In the genomic region with DNA sequence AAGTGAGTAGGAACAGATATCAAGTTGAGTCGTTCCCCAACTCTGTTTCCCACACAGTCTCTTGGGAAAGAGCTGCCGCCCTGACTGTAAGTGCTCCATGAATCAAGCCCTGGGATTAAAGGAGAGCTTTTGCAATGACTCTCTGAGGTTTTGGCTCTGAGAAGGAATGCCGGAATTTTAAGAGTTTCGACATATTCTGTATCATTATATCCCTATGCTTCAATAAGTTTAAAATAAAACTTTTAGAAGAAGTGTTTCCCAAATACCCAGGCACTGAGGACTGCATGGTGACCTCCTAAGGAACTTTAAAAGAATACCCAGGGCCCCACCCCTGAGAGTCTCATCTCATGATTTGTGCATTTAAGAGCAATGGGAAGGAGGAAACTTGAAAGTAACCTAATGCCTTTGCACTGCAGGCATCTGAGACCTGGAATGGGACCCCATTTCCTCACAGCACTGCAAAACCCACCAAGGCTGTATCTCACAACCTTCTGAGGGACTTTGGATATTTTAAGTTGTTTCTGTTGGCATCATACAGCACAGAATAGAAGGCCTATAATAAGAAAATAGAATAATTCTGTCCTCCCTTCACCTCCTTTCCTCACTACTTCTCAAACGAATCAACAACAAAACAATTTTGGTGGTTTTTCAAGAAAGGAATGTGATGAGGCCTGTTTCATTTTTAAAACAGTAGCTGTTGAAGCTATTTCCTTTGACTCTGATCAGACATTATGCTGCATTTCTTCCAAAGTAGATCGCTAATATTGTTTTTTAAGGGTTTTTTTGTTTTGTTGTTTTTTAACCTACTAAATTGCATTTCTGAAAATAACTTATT, we compare ENCODE assay signal across 13 cellular contexts.
DNase-seq lines count a peak whose midpoint lies in the region; TF ChIP-seq lines count a peak whose summit lies in the region.
"Had no signal": no experiment of that assay in that cellular context is flagged by ENCODE, and none has a peak within 500 bp of the region (broad histone marks: within the 10 kb centered on the region; RNA-seq: fewer than 3 reads in every experiment).

No MANE protein-coding gene starts in this region.

- in situ Hi-C loops in KBM-7 (cut with MboI; ENCODE audit: low pct_unique_long_range_greater_than_20kb, low sequenced_read_pairs) = no loop called here

- H3K27me3 ChIP-seq in uterus = no peaks in the 10 kb centered on the region
- H3K27me3 ChIP-seq: esophagus squamous epithelium had no signal

- H3K4me3 ChIP-seq in mesodermal cell (ENCODE audit: extremely low read depth, insufficient read depth, low read length, poor library complexity, severe bottlenecking) (no peak overlapping the region), uterus (no peak overlapping the region)
- H3K4me3 ChIP-seq: esophagus squamous epithelium had no signal

- no peaks in the 10 kb centered on the region for H3K4me1 Mint-ChIP-seq in activated naive CD4-positive, alpha-beta T cell treated with anti-CD3 and anti-CD28 coated beads, Interleukin-2, amount 10 ng/mL, durations not matched to agents 7 days and 5 days
- H3K4me1 Mint-ChIP-seq: activated CD4-positive, alpha-beta T cell treated with anti-CD3 and anti-CD28 coated beads, Interleukin-2, amount 10 ng/mL, durations not matched to agents 24 days and 14 days; activated naive CD8-positive, alpha-beta T cell treated with anti-CD3 and anti-CD28 coated beads for 36 hours had no signal

- no peak for TF ChIP-seq CTCF in uterus (IDR thresholded peaks at IDR 0.05)

- H3K36me3 ChIP-seq in mesodermal cell (ENCODE audit: control insufficient read depth, insufficient read depth, low read length) (no peaks in the 10 kb centered on the region), uterus (no peaks in the 10 kb centered on the region)
- H3K36me3 ChIP-seq: esophagus squamous epithelium had no signal

- H3K4me1 ChIP-seq in mesodermal cell (ENCODE audit: control insufficient read depth, insufficient read depth, low read length, poor library complexity, severe bottlenecking) = peaks cover 19% of the 10 kb centered on the region
- H3K4me1 ChIP-seq in uterus = no peaks in the 10 kb centered on the region
- H3K4me1 ChIP-seq: esophagus squamous epithelium had no signal

- no peaks in the 10 kb centered on the region for H3K9me3 Mint-ChIP-seq in activated naive CD4-positive, alpha-beta T cell treated with anti-CD3 and anti-CD28 coated beads, Interleukin-2, amount 10 ng/mL, durations not matched to agents 7 days and 5 days
- H3K9me3 Mint-ChIP-seq: activated CD4-positive, alpha-beta T cell treated with anti-CD3 and anti-CD28 coated beads, Interleukin-2, amount 10 ng/mL, durations not matched to agents 24 days and 14 days; activated naive CD8-positive, alpha-beta T cell treated with anti-CD3 and anti-CD28 coated beads for 36 hours had no signal

- no peak overlapping the region for H3K4me3 Mint-ChIP-seq in activated naive CD4-positive, alpha-beta T cell treated with anti-CD3 and anti-CD28 coated beads, Interleukin-2, amount 10 ng/mL, durations not matched to agents 7 days and 5 days
- H3K4me3 Mint-ChIP-seq: activated CD4-positive, alpha-beta T cell treated with anti-CD3 and anti-CD28 coated beads, Interleukin-2, amount 10 ng/mL, durations not matched to agents 24 days and 14 days; activated naive CD8-positive, alpha-beta T cell treated with anti-CD3 and anti-CD28 coated beads for 36 hours had no signal

- intact Hi-C loops in uterus (cut with DNase I; ENCODE audit: low total_unique reads) = no loop called here

- 90% methylated on average over 2 of the region's 6 CpGs; no CpG with 5 or more reads in 1 of the 2 experiments for WGBS in mesodermal cell (ENCODE audit: insufficient coverage in 2 of 2), 2 experiments

- no peak overlapping the region for H3K27ac Mint-ChIP-seq in activated naive CD4-positive, alpha-beta T cell treated with anti-CD3 and anti-CD28 coated beads, Interleukin-2, amount 10 ng/mL, durations not matched to agents 7 days and 5 days
- H3K27ac Mint-ChIP-seq: activated CD4-positive, alpha-beta T cell treated with anti-CD3 and anti-CD28 coated beads, Interleukin-2, amount 10 ng/mL, durations not matched to agents 24 days and 14 days; activated naive CD8-positive, alpha-beta T cell treated with anti-CD3 and anti-CD28 coated beads for 36 hours had no signal

- CTCF ChIA-PET in activated naive CD4-positive, alpha-beta T cell treated with anti-CD3 and anti-CD28 coated beads, Interleukin-2, amount 10 ng/mL, durations not matched to agents 7 days and 5 days (lab: Charles Lee) = no interaction called here

- H3K36me3 Mint-ChIP-seq in activated naive CD4-positive, alpha-beta T cell treated with anti-CD3 and anti-CD28 coated beads, Interleukin-2, amount 10 ng/mL, durations not matched to agents 7 days and 5 days = no peaks in the 10 kb centered on the region
- H3K36me3 Mint-ChIP-seq: activated naive CD8-positive, alpha-beta T cell treated with anti-CD3 and anti-CD28 coated beads for 36 hours had no signal

- H3K27me3 Mint-ChIP-seq in activated naive CD4-positive, alpha-beta T cell treated with anti-CD3 and anti-CD28 coated beads, Interleukin-2, amount 10 ng/mL, durations not matched to agents 7 days and 5 days = no peaks in the 10 kb centered on the region
- H3K27me3 Mint-ChIP-seq: activated CD4-positive, alpha-beta T cell treated with anti-CD3 and anti-CD28 coated beads, Interleukin-2, amount 10 ng/mL, durations not matched to agents 24 days and 14 days; activated naive CD8-positive, alpha-beta T cell treated with anti-CD3 and anti-CD28 coated beads for 36 hours had no signal

- TF ChIP-seq POLR2A in uterus (IDR thresholded peaks at IDR 0.05) = no peak

- H3K9me3 ChIP-seq in mesodermal cell (ENCODE audit: control insufficient read depth, low read length) (no peaks in the 10 kb centered on the region), uterus (no peaks in the 10 kb centered on the region)
- H3K9me3 ChIP-seq: esophagus squamous epithelium had no signal

- peak; percentile 97 for DNase-seq in LHCN-M2 (ENCODE audit: low read depth)
- DNase-seq in dedifferentiated amniotic fluid mesenchymal stem cell (ENCODE audit: extremely low spot score) = peak; percentile 96
- peak; percentile 40 to 62 for DNase-seq in uterus
- DNase-seq in T1000 (lab: John Stamatoyannopoulos, UW) = no peak
- DNase-seq in activated naive CD4-positive, alpha-beta T cell treated with anti-CD3 and anti-CD28 coated beads, Interleukin-2, amount 10 ng/mL, durations not matched to agents 7 days and 5 days = no peak
- no peak for DNase-seq in KBM-7
- DNase-seq: activated CD4-positive, alpha-beta T cell treated with anti-CD3 and anti-CD28 coated beads, Interleukin-2, amount 10 ng/mL, durations not matched to agents 24 days and 14 days; activated naive CD8-positive, alpha-beta T cell treated with anti-CD3 and anti-CD28 coated beads for 36 hours; esophagus squamous epithelium; NCI-H2081 treated with DMSO at 0.1 percent for 48 hours; stimulated activated CD4-positive, alpha-beta T cell treated with anti-CD3 and anti-CD28 coated beads, Interleukin-15, amount 100 ng/mL, for 24 hours; stimulated activated naive CD4-positive, alpha-beta T cell had no signal

- H3K27ac ChIP-seq in mesodermal cell (ENCODE audit: low read depth, low read length, severe bottlenecking) (peak overlapping the region; percentile 82), uterus (peak overlapping the region; percentile 57 to 84)

Comparison
In these comparisons a context has a peak if more than half of its experiments do, and no peak if none do; other contexts are left out.
1. DNase-seq: peak in LHCN-M2 (single experiment), dedifferentiated amniotic fluid mesenchymal stem cell (single experiment) and uterus (2 of 2); none in T1000 (single experiment), activated naive CD4-positive, alpha-beta T cell treated with anti-CD3 and anti-CD28 coated beads, Interleukin-2, amount 10 ng/mL, durations not matched to agents 7 days and 5 days (single experiment) and KBM-7 (single experiment).